10 cellular contexts compared by ENCODE assay signal in genomic region chr2:27021253-27021801, GRCh38. TPM values are rescaled to one million over a fixed set of nuclear protein-coding genes. Genes with fewer than 3 reads are reported as not detected.
DNase-seq lines count a peak whose midpoint lies in the region; ATAC-seq and TF ChIP-seq lines count a peak whose summit lies in the region.
"Had no signal": no experiment of that assay in that cellular context is flagged by ENCODE, and none has a peak within 500 bp of the region (broad histone marks: within the 10 kb centered on the region; RNA-seq: fewer than 3 reads in every experiment).

No MANE protein-coding gene starts in this region.

- in situ Hi-C loops in transverse colon (cut with MboI; ENCODE audit: low pct_ligation_motif_present in 1 of 4, low pct_unique_long_range_greater_than_20kb in 1 of 4, low sequenced_read_pairs in 3 of 4) = no loop called here

- DNase-seq in PC-3 (peak; percentile 75), kidney glomerular epithelial cell (lab: John Stamatoyannopoulos, UW) (peak; percentile 19), transverse colon (peak; percentile 77), cortex of kidney (lab: John Stamatoyannopoulos, UW) (no peak), NCI-H1436 (lab: John Stamatoyannopoulos, UW) (no peak)
- DNase-seq: activated CD4-positive, alpha-beta T cell treated with anti-CD3 and anti-CD28 coated beads for 36 hours; activated naive CD4-positive, alpha-beta T cell; DMS 273 treated with DMSO at 0.1 percent for 48 hours; MV-4-11; NCI-H524 treated with DMSO at 0.1 percent for 48 hours had no signal

- H3K27ac ChIP-seq in PC-3 (ENCODE audit: low read length) = peak overlapping the region; percentile 76
- H3K27ac ChIP-seq in transverse colon = peak overlapping the region; percentile 64 to 80 (median 75)

- peak overlapping the region; percentile 58 for H3K4me2 ChIP-seq in PC-3 (ENCODE audit: low read length)

- H3K9me3 ChIP-seq in PC-3 (ENCODE audit: low read length) (no peaks in the 10 kb centered on the region), transverse colon (no peaks in the 10 kb centered on the region)

- H3K9ac ChIP-seq in PC-3 (ENCODE audit: low read length) = peak overlapping the region; percentile 29; the same call in 1 of the 2 replicates

- 53 to 58% methylated on average over 3 to 8 of the region's 8 CpGs for WGBS in transverse colon (ENCODE audit: low coverage in 1 of 2), 2 donors

- TF ChIP-seq CTCF in PC-3 (conservative IDR thresholded peaks at IDR 0.05; ENCODE audit: low read depth, low read length) (no peak), transverse colon (IDR thresholded peaks at IDR 0.05) (no peak)

- TF ChIP-seq POLR2A in transverse colon (IDR thresholded peaks at IDR 0.05) = no peak

- no peak for TF ChIP-seq EP300 in transverse colon (IDR thresholded peaks at IDR 0.05; ENCODE audit: low read depth)

- no peaks in the 10 kb centered on the region for H3K79me2 ChIP-seq in PC-3 (ENCODE audit: low read length)

- H4K20me1 ChIP-seq in PC-3 (ENCODE audit: low read length) = no peaks in the 10 kb centered on the region

- H3F3A ChIP-seq in PC-3 (ENCODE audit: low read length, unreplicated experiment) = peaks cover 6% of the 10 kb centered on the region

- TSS peak; percentile 17 for BruUV-seq in PC-3 (replicated peaks; lab: Mats Ljungman, UMichigan)

- peaks cover 35% of the 10 kb centered on the region for H3K4me1 ChIP-seq in PC-3 (ENCODE audit: insufficient read depth, low read length)
- peaks cover 17 to 38% (median 34%) of the 10 kb centered on the region in 4 donors for H3K4me1 ChIP-seq in transverse colon

- peak; percentile 77 for ATAC-seq in PC-3
- ATAC-seq: activated CD4-positive, alpha-beta T cell treated with anti-CD3 and anti-CD28 coated beads for 36 hours had no signal

- no peaks in the 10 kb centered on the region for H3K9me2 ChIP-seq in PC-3 (replicated peaks; ENCODE audit: low read length)

- CTCF ChIA-PET in PC-3 (lab: Charles Lee) = interaction anchor here (0.6 to 1.2 kb wide), 3 partner anchors 8 to 60 kb away, joined by 3 to 5 read pairs (median 4); no protein-coding TSS in a partner anchor

- H3K27me3 ChIP-seq in PC-3 (ENCODE audit: low read length) = no peaks in the 10 kb centered on the region
- H3K27me3 ChIP-seq in transverse colon = no peaks in the 10 kb centered on the region

- POLR2A ChIA-PET in PC-3 (lab: Charles Lee; ENCODE audit: unreplicated experiment) = interaction anchor here (0.7 kb wide), 1 partner anchor 113 kb away, joined by 6 read pairs; the partner anchor contains the start of gene PREB

- peaks cover 5% of the 10 kb centered on the region; the same call in 1 of the 2 replicates for H3K36me3 ChIP-seq in PC-3 (ENCODE audit: low read depth, low read length)
- no peaks in the 10 kb centered on the region for H3K36me3 ChIP-seq in transverse colon

- no peak overlapping the region for H2AFZ ChIP-seq in PC-3 (ENCODE audit: low read length)

- H3K4me3 ChIP-seq in PC-3 (ENCODE audit: low read length) (peak overlapping the region; percentile 17; the same call in 1 of the 2 replicates), transverse colon (no peak overlapping the region)

- intact Hi-C loops in PC-3 (cut with micrococcal nuclease) (loop anchor here (2.0 kb wide), 1 partner anchor 29 kb away; the partner anchor contains the start of gene AGBL5), transverse colon (cut with DNase I; ENCODE audit: low total_unique reads) (loop anchor here (5.0 kb wide), 1 partner anchor 1124 kb away; no protein-coding TSS in a partner anchor)

RNA-seq across cellular contexts. Expression of gene TMEM214, which starts 11.4 kb away (rescaled TPM):
- total RNA-seq in PC-3 (2014; rRNA removed) (43.0 and 56.1 TPM in 2 replicates), transverse colon (100 to 1,000 TPM in 2 of 4 donors, 10 to 100 TPM in 2; 51.2 to 179 (median 127) TPM)

RNA-seq across cellular contexts. Expression of gene AGBL5, which starts 30.1 kb away (rescaled TPM):
- total RNA-seq in PC-3 (2014; rRNA removed) (14.1 and 19.2 TPM in 2 replicates), transverse colon (10 to 100 TPM in 3 of 4 donors, 1 to 10 TPM in 1; 9.7 to 39.2 (median 13.9) TPM)

RNA-seq across cellular contexts. Expression of gene OST4, which starts 50.1 kb away (rescaled TPM):
- 244 and 258 TPM in 2 replicates for total RNA-seq in PC-3 (2014; rRNA removed)
- total RNA-seq in transverse colon = 100 to 1,000 TPM in 3 of 4 donors, 10 to 100 TPM in 1; 92.7 to 320 (median 202) TPM

RNA-seq across cellular contexts. Expression of gene MAPRE3, which starts 50.9 kb away (rescaled TPM):
- 11.9 and 15.6 TPM in 2 replicates for total RNA-seq in PC-3 (2014; rRNA removed)
- 10 to 100 TPM; 16.8 to 64.7 (median 32.9) TPM for total RNA-seq in transverse colon

RNA-seq across cellular contexts. Expression of gene EMILIN1, which starts 57.1 kb away (rescaled TPM):
- total RNA-seq in PC-3 (2014; rRNA removed) = 0.69 and 0.75 TPM in 2 replicates
- total RNA-seq in transverse colon = 100 to 1,000 TPM in 1 of 4 donors, 10 to 100 TPM in 3; 41.0 to 152 (median 65.6) TPM

Comparison
In these comparisons a context has a peak if more than half of its experiments do, and no peak if none do; other contexts are left out.
1. DNase-seq: peak in PC-3 (single experiment), kidney glomerular epithelial cell (single experiment) and transverse colon (single experiment); none in cortex of kidney (single experiment) and NCI-H1436 (single experiment).